Comparison of ENCODE assay signal across 8 cellular contexts in the genomic region with DNA sequence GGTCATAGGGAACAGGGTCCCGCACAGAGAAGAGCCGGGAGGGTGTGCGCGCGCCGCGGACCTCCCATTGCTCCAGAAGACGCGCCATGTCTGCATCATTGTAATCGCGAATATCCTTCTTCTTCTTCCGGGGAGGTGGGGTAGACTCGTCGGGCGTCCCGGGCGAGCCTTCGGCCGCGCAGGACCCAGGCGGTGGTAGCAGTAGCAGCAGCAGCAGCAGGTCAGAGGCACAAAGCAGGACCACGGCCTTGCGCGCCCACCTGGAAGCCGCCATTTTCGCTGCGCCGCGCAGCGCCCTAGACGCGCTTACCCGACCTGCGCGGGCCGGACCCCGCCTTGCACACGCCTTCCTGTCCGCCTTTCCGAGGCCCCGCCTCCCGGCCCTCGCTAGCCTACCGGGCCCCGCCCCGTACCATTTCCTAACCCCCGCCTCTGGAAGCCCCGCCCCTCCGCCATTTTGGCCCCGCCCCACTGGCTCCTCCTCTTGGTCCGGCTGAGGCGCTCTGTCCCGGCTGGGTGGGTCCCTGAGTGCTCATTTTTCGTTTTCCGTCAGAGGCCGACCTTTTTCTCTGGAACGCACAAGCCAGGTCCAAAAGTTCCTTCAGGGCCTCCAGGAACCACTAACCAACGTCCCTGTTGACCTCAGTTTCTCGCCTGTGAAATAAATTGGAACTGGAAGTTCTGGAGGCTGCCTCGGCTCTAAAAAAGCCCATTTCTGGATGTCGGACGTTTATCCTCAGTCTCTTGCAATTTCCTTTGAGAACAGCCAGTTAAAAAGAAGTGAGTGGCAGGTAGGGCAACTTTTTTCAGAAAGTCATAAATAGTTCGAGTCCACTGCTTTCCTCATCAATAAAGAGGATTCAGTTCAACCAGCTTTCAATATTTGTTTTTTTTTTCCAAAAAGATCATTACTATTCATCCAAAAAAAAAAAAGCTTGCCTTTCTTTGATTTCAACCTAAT. TPM values are rescaled to one million over a fixed set of nuclear protein-coding genes. Genes with fewer than 3 reads are reported as not detected.
DNase-seq lines count a peak whose midpoint lies in the region; ATAC-seq and TF ChIP-seq lines count a peak whose summit lies in the region.

A gene (minus strand): TSS at position 302 of the 961 bp plus-strand sequence. CDS start 28 bp downstream, at position 274.

- peaks cover 8% of the 10 kb centered on the region; the same call in 1 of the 2 replicates for H3K36me3 ChIP-seq in DND-41 (ENCODE audit: insufficient read depth, low read length)
- H3K36me3 ChIP-seq in KOPT-K1 (ENCODE audit: insufficient read depth, low read length): peaks cover 22% of the 10 kb centered on the region
- no peaks in the 10 kb centered on the region for H3K36me3 ChIP-seq in Peyer's patch
- H3K36me3 ChIP-seq in muscle layer of duodenum (ENCODE audit: control insufficient read depth in 1 of 2, insufficient read depth in 2 of 2, low read length in 2 of 2): no peaks in the 10 kb centered on the region

- H3K27ac ChIP-seq in DND-41 (ENCODE audit: low read length) (peak within 1 kb of the TSS; percentile 96), KOPT-K1 (ENCODE audit: low read depth, low read length, poor library complexity, severe bottlenecking) (peak within 1 kb of the TSS; percentile 76), Peyer's patch (peak within 1 kb of the TSS; percentile 85 to 94 (median 89)), muscle layer of duodenum (ENCODE audit: low read length) (peak within 1 kb of the TSS; percentile 93)

- TF ChIP-seq CTCF in DND-41 (IDR thresholded peaks at IDR 0.05; ENCODE audit: borderline replicate concordance, extremely low read depth, low read length, poor library complexity, severe bottlenecking) (no peak), Peyer's patch (IDR thresholded peaks at IDR 0.05) (no peak)

- H3K27me3 ChIP-seq in DND-41 (ENCODE audit: insufficient read depth, low read length, poor library complexity) (no peaks in the 10 kb centered on the region), Peyer's patch (no peaks in the 10 kb centered on the region), muscle layer of duodenum (ENCODE audit: low read depth, low read length) (no peaks in the 10 kb centered on the region)

- peaks cover 47% of the 10 kb centered on the region for H3K79me2 ChIP-seq in DND-41 (ENCODE audit: insufficient read depth, low read length)

- ATAC-seq in DND-41 (ENCODE audit: insufficient read depth, low read depth): peak; percentile 97
- ATAC-seq in GM21825 (IDR thresholded peaks at IDR 0.05; ENCODE audit: unreplicated experiment): peak; percentile 95
- peak; percentile 95 for ATAC-seq in esophagus mucosa

- DNase-seq in DND-41: peak; percentile 93
- DNase-seq in Peyer's patch: peak; percentile 99 to 100 (median 99)
- peak; percentile 98 to 99 for DNase-seq in activated T-cell treated with anti-CD3 and anti-CD28 coated beads, Interleukin-2, amount 50 U/mL, for 48 hours
- DNase-seq in stimulated activated CD8-positive, alpha-beta memory T cell treated with anti-CD3 and anti-CD28 coated beads, Interleukin-7, amount 100 ng/mL, for 24 hours (ENCODE audit: low read depth): peak; percentile 99

- H3K4me1 ChIP-seq in DND-41 (ENCODE audit: insufficient read depth, low read length) (peaks cover 41% of the 10 kb centered on the region), Peyer's patch (peaks cover 0 to 31% (median 3%) of the 10 kb centered on the region in 4 donors), muscle layer of duodenum (ENCODE audit: control insufficient read depth in 1 of 2, insufficient read depth in 2 of 2, low read length in 2 of 2) (peaks cover 21 to 39% of the 10 kb centered on the region in 2 donors)

- H3K4me2 ChIP-seq in DND-41 (ENCODE audit: insufficient read depth, low read length): peak within 1 kb of the TSS; percentile 93

- peak within 1 kb of the TSS; percentile 95 for H2AFZ ChIP-seq in DND-41 (ENCODE audit: low read depth, low read length)

- peaks cover 20% of the 10 kb centered on the region; the same call in 1 of the 2 replicates for H4K20me1 ChIP-seq in DND-41 (ENCODE audit: insufficient read depth, low read length)

- H3K4me3 ChIP-seq in DND-41 (ENCODE audit: low read depth in 1 of 2, low read length in 2 of 2) (peak within 1 kb of the TSS; percentile 98), Peyer's patch (peak within 1 kb of the TSS; percentile 65 to 99 (median 92)), muscle layer of duodenum (ENCODE audit: low read depth in 1 of 2, low read length in 2 of 2) (peak within 1 kb of the TSS; percentile 94 to 95)

- H3K9ac ChIP-seq in DND-41 (ENCODE audit: low read depth, low read length): peak within 1 kb of the TSS; percentile 86

- TF ChIP-seq POLR2A in Peyer's patch (IDR thresholded peaks at IDR 0.05): peak; percentile 80 to 88

- H3K9me3 ChIP-seq in DND-41 (ENCODE audit: insufficient read depth, low read length, severe bottlenecking) (no peaks in the 10 kb centered on the region), KOPT-K1 (ENCODE audit: insufficient read depth, low read length, poor library complexity, severe bottlenecking) (no peaks in the 10 kb centered on the region), Peyer's patch (no peaks in the 10 kb centered on the region), muscle layer of duodenum (ENCODE audit: control insufficient read depth in 1 of 2, low read length in 2 of 2) (no peaks in the 10 kb centered on the region)

RNA-seq across cellular contexts. Expression of the gene that starts here (rescaled TPM):
- total RNA-seq in Peyer's patch (10 to 100 TPM; 20.3 to 48.7 (median 27.1) TPM), esophagus mucosa (15.7 TPM)

Comparison
In these comparisons a context has a peak if more than half of its experiments do, and no peak if none do; other contexts are left out.
1. Peak in every context shown above with its lines: DNase-seq, ATAC-seq, H3K4me3 ChIP-seq and H3K27ac ChIP-seq.